Comparison of ENCODE assay signal across 22 cellular contexts in genomic region chr16:87115646-87116045, GRCh38.
"Had no signal": no experiment of that assay in that cellular context is flagged by ENCODE, and none has a peak within 500 bp of the region (broad histone marks: within the 10 kb centered on the region; RNA-seq: fewer than 3 reads in every experiment).

No MANE protein-coding gene starts in this region.

- H3K4me1 ChIP-seq: SJSA1 had no signal

- H3K36me3 ChIP-seq: SJSA1 had no signal

- ATAC-seq: HepG2, Panc1 had no signal

- FAIRE-seq: HepG2 had no signal

- H3K27ac ChIP-seq: RWPE1, SJSA1, SK-N-MC had no signal

- H3K9me3 ChIP-seq: SJSA1 had no signal

- DNase-seq: IMR-90, Karpas-422, KG1, MM.1S, NCI-H1092 treated with DMSO at 0.1 percent for 48 hours, NCI-H1436, NCI-H187, NCI-H2029, NCI-H2081 treated with DMSO at 0.1 percent for 48 hours, NCI-H2171, NCI-H226, NCI-H446, NCI-H510A, NCI-H524 treated with DMSO at 0.1 percent for 48 hours, NCI-H69, NCI-H774, SHP77 had no signal

- H3K27me3 ChIP-seq: SJSA1 had no signal

- H3K4me3 ChIP-seq: SJSA1, SK-N-MC had no signal
